ENCODE assay signal across 13 cellular contexts in the genomic region with DNA sequence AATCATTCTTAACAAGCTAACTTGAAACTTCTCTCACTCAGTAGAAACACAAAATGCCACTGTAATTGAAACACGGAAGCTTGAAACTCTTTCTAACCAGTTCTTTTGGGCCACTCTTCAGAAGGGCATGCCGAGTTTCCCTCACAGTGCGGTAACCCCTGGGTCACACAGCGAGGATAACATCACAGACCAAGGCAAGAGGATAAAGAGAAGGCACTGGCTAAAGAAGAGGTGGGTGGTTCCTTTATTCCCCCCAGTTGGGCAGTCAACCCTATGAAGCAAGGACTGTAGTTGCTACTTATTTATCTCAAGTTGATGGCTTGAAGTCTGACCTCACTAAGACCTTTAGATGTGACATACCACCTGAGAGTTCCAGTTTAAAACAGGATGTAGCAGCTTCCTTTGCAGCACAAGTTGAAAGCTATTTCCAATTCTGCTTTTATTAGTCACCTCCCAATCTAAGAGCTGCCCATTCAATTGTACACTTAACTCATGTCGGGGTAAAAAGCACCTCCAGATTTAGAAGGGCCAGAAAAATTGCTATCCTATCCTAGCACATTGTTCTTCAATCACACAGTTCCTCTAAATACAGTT.
DNase-seq lines count a peak whose midpoint lies in the region; ATAC-seq and TF ChIP-seq lines count a peak whose summit lies in the region.
"Had no signal": no experiment of that assay in that cellular context is flagged by ENCODE, and none has a peak within 500 bp of the region (broad histone marks: within the 10 kb centered on the region; RNA-seq: fewer than 3 reads in every experiment).

No MANE protein-coding gene starts in this region.

- H3K36me3 ChIP-seq in psoas muscle (ENCODE audit: insufficient read depth in 1 of 2, low read depth in 1 of 2) (no peaks in the 10 kb centered on the region), prostate gland (no peaks in the 10 kb centered on the region)

- H3K4me3 ChIP-seq in psoas muscle (no peak overlapping the region), prostate gland (no peak overlapping the region)

- H3K9me3 Mint-ChIP-seq in mesothelial cell of epicardium, result peaks cover 17% of the 10 kb centered on the region
- H3K9me3 Mint-ChIP-seq: central memory CD8-positive, alpha-beta T cell had no signal

- H3K36me3 Mint-ChIP-seq in mesothelial cell of epicardium, result peaks cover 4% of the 10 kb centered on the region

- TF ChIP-seq CTCF in psoas muscle (IDR thresholded peaks at IDR 0.05) (no peak), prostate gland (IDR thresholded peaks at IDR 0.05) (no peak), mesothelial cell of epicardium (IDR thresholded peaks at IDR 0.05; ENCODE audit: unreplicated experiment) (no peak)

- intact Hi-C loops in psoas muscle (cut with DNase I) (no loop called here), prostate gland (cut with DNase I) (no loop called here)

- H3K9me3 ChIP-seq in psoas muscle (peaks cover 5% of the 10 kb centered on the region), prostate gland (no peaks in the 10 kb centered on the region)

- H3K27me3 Mint-ChIP-seq in mesothelial cell of epicardium (ENCODE audit: low read depth), result no peaks in the 10 kb centered on the region
- H3K27me3 Mint-ChIP-seq: central memory CD8-positive, alpha-beta T cell; type B pancreatic cell had no signal

- peak; percentile 89 for ATAC-seq in GM18868 (IDR thresholded peaks at IDR 0.05; ENCODE audit: unreplicated experiment)
- ATAC-seq in GM21529 (IDR thresholded peaks at IDR 0.05; ENCODE audit: unreplicated experiment), result peak; percentile 94
- ATAC-seq in HG03342 (IDR thresholded peaks at IDR 0.05; ENCODE audit: unreplicated experiment), result peak; percentile 91
- peak in 3 of 4 donors; percentile 42 to 60 (median 56) for ATAC-seq in psoas muscle

- H3K4me3 Mint-ChIP-seq in mesothelial cell of epicardium, result no peak overlapping the region
- H3K4me3 Mint-ChIP-seq: central memory CD8-positive, alpha-beta T cell; type B pancreatic cell had no signal

- WGBS in psoas muscle, 3 donors, result 61 to 63% (median 63%) methylated on average over 5 of the region's 5 CpGs
- WGBS in prostate gland, result 76% methylated on average over 5 of the region's 5 CpGs

- TF ChIP-seq POLR2A in prostate gland (IDR thresholded peaks at IDR 0.05), result no peak

- H3K27me3 ChIP-seq in psoas muscle (ENCODE audit: insufficient read depth in 3 of 3, low read length in 2 of 3) (no peaks in the 10 kb centered on the region), prostate gland (replicated peaks; ENCODE audit: insufficient read depth) (no peaks in the 10 kb centered on the region)

- no peaks in the 10 kb centered on the region for H3K4me1 Mint-ChIP-seq in mesothelial cell of epicardium

- H3K27ac Mint-ChIP-seq in mesothelial cell of epicardium, result no peak overlapping the region
- H3K27ac Mint-ChIP-seq: type B pancreatic cell had no signal

- H3K27ac ChIP-seq in psoas muscle, result peak overlapping the region; percentile 38
- no peak overlapping the region for H3K27ac ChIP-seq in prostate gland

- H3K4me1 ChIP-seq in psoas muscle (peaks cover 28% of the 10 kb centered on the region), prostate gland (replicated peaks) (no peaks in the 10 kb centered on the region)

- no peak for DNase-seq in psoas muscle
- no peak for DNase-seq in prostate gland (ENCODE audit: low spot score)
- DNase-seq in NCI-H2107 treated with DMSO at 0.1 percent for 48 hours (lab: John Stamatoyannopoulos, UW; ENCODE audit: unreplicated experiment), result no peak
- no peak for DNase-seq in D341Med (ENCODE audit: low spot score)
- no peak for DNase-seq in mesothelial cell of epicardium (ENCODE audit: low spot score in 2 of 2, unreplicated experiment in 2 of 2)
- DNase-seq: activated T-cell treated with anti-CD3 and anti-CD28 coated beads for 4 hours; NCI-H187; stimulated activated CD4-positive, alpha-beta T cell treated with anti-CD3 and anti-CD28 coated beads, Interleukin-2, amount 100 ng/mL, for 48 hours had no signal
